30 cellular contexts compared by ENCODE assay signal in the genomic region with DNA sequence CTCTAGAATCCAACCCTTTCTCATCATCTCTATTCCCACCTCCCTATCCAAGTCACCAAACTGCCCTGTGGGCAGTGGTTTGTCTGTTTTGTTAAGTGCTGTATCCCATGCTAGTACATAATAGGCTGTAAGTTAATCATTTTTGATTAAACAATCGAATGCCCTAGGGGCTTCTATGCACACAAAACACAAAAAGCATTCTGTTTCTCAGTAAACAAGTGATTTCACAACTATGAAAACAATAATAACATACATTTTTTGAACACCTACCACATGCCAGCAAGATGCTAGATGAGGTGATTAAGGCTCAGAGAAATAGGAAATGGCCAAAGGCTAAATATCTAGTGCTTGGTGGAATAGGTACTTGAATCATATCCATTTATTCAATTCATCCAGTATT. TPM values are rescaled to one million over a fixed set of nuclear protein-coding genes. Genes with fewer than 3 reads are reported as not detected.
"Had no signal": no experiment of that assay in that cellular context is flagged by ENCODE, and none has a peak within 500 bp of the region (broad histone marks: within the 10 kb centered on the region; RNA-seq: fewer than 3 reads in every experiment).

No MANE protein-coding gene starts in this region.

- DNase-seq: stimulated activated CD4-positive, alpha-beta T cell treated with anti-CD3 and anti-CD28 coated beads, Interleukin-2, amount 100 ng/mL, for 48 hours; stimulated activated CD4-positive, alpha-beta T cell treated with anti-CD3 and anti-CD28 coated beads, Interleukin-4, amount 100 ng/mL, for 1 hour; stimulated activated CD4-positive, alpha-beta T cell treated with anti-CD3 and anti-CD28 coated beads, Interleukin-4, amount 100 ng/mL, for 24 hours; stimulated activated CD4-positive, alpha-beta T cell treated with anti-CD3 and anti-CD28 coated beads, Interleukin-4, amount 100 ng/mL, for 4 hours; stimulated activated naive B cell treated with anti-CD40 and anti-IgM and Interleukin-4, amounts not matched to agents 10 μg/mL and 1 μg/mL and 100 μg/mL, for 72 hours; stimulated activated naive CD4-positive, alpha-beta T cell; stimulated activated naive CD4-positive, alpha-beta T cell treated with Interleukin-2 at 50 U/mL for 16 hours; stimulated activated naive CD8-positive, alpha-beta T cell treated with anti-CD3 and anti-CD28 coated beads, Interleukin-15, amount 100 ng/mL, for 72 hours; stimulated activated naive CD8-positive, alpha-beta T cell treated with anti-CD3 and anti-CD28 coated beads, Interleukin-15, Interleukin-2, amounts not matched to agents 100 U/mL and 50 U/mL, for 24 hours; substantia nigra; testis; thyroid gland; tibial artery; transverse colon; upper lobe of left lung; upper lobe of right lung; uterus had no signal

- H3K27ac Mint-ChIP-seq: stimulated activated effector memory CD8-positive, alpha-beta T cell treated with anti-CD3 and anti-CD28 coated beads, Interleukin-12 subunit alpha, Interleukin-12 subunit beta, amount 100 ng/mL, for 72 hours; stimulated activated memory B cell treated with anti-CD40 and anti-IgM and Interleukin-4, amounts not matched to agents 10 μg/mL and 1 μg/mL and 100 μg/mL, for 72 hours; stimulated activated naive B cell treated with anti-CD40 and anti-IgM and Interleukin-4, amounts not matched to agents 10 μg/mL and 1 μg/mL and 100 μg/mL, for 72 hours; stimulated activated naive CD8-positive, alpha-beta T cell treated with anti-CD3 and anti-CD28 coated beads, Interleukin-15, amount 100 ng/mL, for 72 hours; stimulated activated naive CD8-positive, alpha-beta T cell treated with anti-CD3 and anti-CD28 coated beads, Interleukin-15, Interleukin-2, amounts not matched to agents 100 ng/mL and 50 ng/mL, for 24 hours; type B pancreatic cell had no signal

- H3K4me1 Mint-ChIP-seq: stimulated activated effector memory CD8-positive, alpha-beta T cell treated with anti-CD3 and anti-CD28 coated beads, Interleukin-12 subunit alpha, Interleukin-12 subunit beta, amount 100 ng/mL, for 72 hours; stimulated activated memory B cell treated with anti-CD40 and anti-IgM and Interleukin-4, amounts not matched to agents 10 μg/mL and 1 μg/mL and 100 μg/mL, for 72 hours; stimulated activated naive CD8-positive, alpha-beta T cell treated with anti-CD3 and anti-CD28 coated beads, Interleukin-15, amount 100 ng/mL, for 72 hours had no signal

- H3K27ac ChIP-seq: stomach, suprapubic skin, testis, thoracic aorta, thyroid gland, tibial artery, tibial nerve, transverse colon, upper lobe of left lung, upper lobe of right lung, uterus, vagina had no signal

- H3K9me3 Mint-ChIP-seq: stimulated activated effector memory CD8-positive, alpha-beta T cell treated with anti-CD3 and anti-CD28 coated beads, Interleukin-12 subunit alpha, Interleukin-12 subunit beta, amount 100 ng/mL, for 72 hours; stimulated activated memory B cell treated with anti-CD40 and anti-IgM and Interleukin-4, amounts not matched to agents 10 μg/mL and 1 μg/mL and 100 μg/mL, for 72 hours; stimulated activated naive B cell treated with anti-CD40 and anti-IgM and Interleukin-4, amounts not matched to agents 10 μg/mL and 1 μg/mL and 100 μg/mL, for 72 hours; stimulated activated naive CD8-positive, alpha-beta T cell treated with anti-CD3 and anti-CD28 coated beads, Interleukin-15, amount 100 ng/mL, for 72 hours; stimulated activated naive CD8-positive, alpha-beta T cell treated with anti-CD3 and anti-CD28 coated beads, Interleukin-15, Interleukin-2, amounts not matched to agents 100 ng/mL and 50 ng/mL, for 24 hours; type B pancreatic cell had no signal

- H3K36me3 Mint-ChIP-seq: stimulated activated effector memory CD8-positive, alpha-beta T cell treated with anti-CD3 and anti-CD28 coated beads, Interleukin-12 subunit alpha, Interleukin-12 subunit beta, amount 100 ng/mL, for 72 hours; stimulated activated memory B cell treated with anti-CD40 and anti-IgM and Interleukin-4, amounts not matched to agents 10 μg/mL and 1 μg/mL and 100 μg/mL, for 72 hours; stimulated activated naive B cell treated with anti-CD40 and anti-IgM and Interleukin-4, amounts not matched to agents 10 μg/mL and 1 μg/mL and 100 μg/mL, for 72 hours; type B pancreatic cell had no signal

- H3K27me3 ChIP-seq: testis, thyroid gland, upper lobe of left lung, vagina had no signal

- H3K4me3 Mint-ChIP-seq: stimulated activated effector memory CD8-positive, alpha-beta T cell treated with anti-CD3 and anti-CD28 coated beads, Interleukin-12 subunit alpha, Interleukin-12 subunit beta, amount 100 ng/mL, for 72 hours; stimulated activated memory B cell treated with anti-CD40 and anti-IgM and Interleukin-4, amounts not matched to agents 10 μg/mL and 1 μg/mL and 100 μg/mL, for 72 hours; stimulated activated naive B cell treated with anti-CD40 and anti-IgM and Interleukin-4, amounts not matched to agents 10 μg/mL and 1 μg/mL and 100 μg/mL, for 72 hours; stimulated activated naive CD8-positive, alpha-beta T cell treated with anti-CD3 and anti-CD28 coated beads, Interleukin-15, amount 100 ng/mL, for 72 hours; stimulated activated naive CD8-positive, alpha-beta T cell treated with anti-CD3 and anti-CD28 coated beads, Interleukin-15, Interleukin-2, amounts not matched to agents 100 ng/mL and 50 ng/mL, for 24 hours; type B pancreatic cell had no signal

- H3K4me3 ChIP-seq: stomach, suprapubic skin, testis, thoracic aorta, thyroid gland, tibial artery, tibial nerve, transverse colon, upper lobe of left lung, upper lobe of right lung, uterus, vagina had no signal

- H3K36me3 ChIP-seq: stomach, suprapubic skin, thoracic aorta, thyroid gland, tibial artery, tibial nerve, transverse colon, upper lobe of left lung, upper lobe of right lung, uterus, vagina had no signal

- H3K4me1 ChIP-seq: tibial artery, upper lobe of right lung, uterus had no signal

- ATAC-seq: stimulated activated effector memory CD8-positive, alpha-beta T cell treated with anti-CD3 and anti-CD28 coated beads, Interleukin-12 subunit alpha, Interleukin-12 subunit beta, amount 100 ng/mL, for 72 hours; stimulated activated memory B cell treated with anti-CD40 and anti-IgM and Interleukin-4, amounts not matched to agents 10 μg/mL and 1 μg/mL and 100 μg/mL, for 72 hours; stimulated activated naive B cell treated with anti-CD40 and anti-IgM and Interleukin-4, amounts not matched to agents 10 μg/mL and 1 μg/mL and 100 μg/mL, for 72 hours; stimulated activated naive CD8-positive, alpha-beta T cell treated with anti-CD3 and anti-CD28 coated beads, Interleukin-15, amount 100 ng/mL, for 72 hours; stimulated activated naive CD8-positive, alpha-beta T cell treated with anti-CD3 and anti-CD28 coated beads, Interleukin-15, Interleukin-2, amounts not matched to agents 100 U/mL and 50 U/mL, for 24 hours; upper lobe of right lung had no signal

- H3K9me3 ChIP-seq: stomach, suprapubic skin, testis, thoracic aorta, thyroid gland, tibial artery, tibial nerve, transverse colon, upper lobe of left lung, upper lobe of right lung, uterus, vagina had no signal

RNA-seq across cellular contexts. Expression of gene GUCA2B, which starts 5.0 kb away (rescaled TPM):
- total RNA-seq: subcutaneous adipose tissue, suprapubic skin, temporal lobe, testis, thoracic aorta, thyroid gland, tibial nerve, upper lobe of left lung, upper lobe of right lung, ureter, urinary bladder, uterus, vagina had no signal
- polyA plus RNA-seq: urinary bladder had no signal

RNA-seq across cellular contexts. Expression of gene GUCA2A, which starts 16.4 kb away (rescaled TPM):
- total RNA-seq: temporal lobe, testis, thoracic aorta, thyroid gland, tibial nerve, upper lobe of right lung, ureter, urinary bladder, uterus, vagina had no signal
- polyA plus RNA-seq: stomach, urinary bladder had no signal
